Comparison of ENCODE assay signal across 1 cellular context in genomic region chr19:42601811-42602443, GRCh38.
TF ChIP-seq lines count a peak whose summit lies in the region.

No MANE protein-coding gene starts in this region.

TF ChIP-seq in K562, 482 proteins besides CTCF, POLR2A, EP300 and RAD21 (continued from another document):
- peak; percentile 95 for TF ChIP-seq REST (CRISPR knock-in tag; IDR thresholded peaks at IDR 0.05; ENCODE audit: low read depth)
- TF ChIP-seq MIER1 (IDR thresholded peaks at IDR 0.05; ENCODE audit: low read depth): peak; percentile 87
- TF ChIP-seq PRMT5 (CRISPR knock-in tag; IDR thresholded peaks at IDR 0.05): peak; percentile 83; the same call in 1 of the 2 replicates
- no peak for TF ChIP-seq SRSF9 (IDR thresholded peaks at IDR 0.05; ENCODE audit: borderline replicate concordance, low read depth, low read length)
- TF ChIP-seq SPI1 (IDR thresholded peaks at IDR 0.05; ENCODE audit: borderline replicate concordance, low read depth, low read length): peak; percentile 81; the same call in 1 of the 2 replicates
- TF ChIP-seq EHMT2 (IDR thresholded peaks at IDR 0.05): peak; percentile 95
